Comparison of ENCODE assay signal across 10 cellular contexts in genomic region chr17:77182205-77182604, GRCh38. TPM values are rescaled to one million over a fixed set of nuclear protein-coding genes. Genes with fewer than 3 reads are reported as not detected.
DNase-seq lines count a peak whose midpoint lies in the region; ATAC-seq, FAIRE-seq and TF ChIP-seq lines count a peak whose summit lies in the region.
"Had no signal": no experiment of that assay in that cellular context is flagged by ENCODE, and none has a peak within 500 bp of the region (broad histone marks: within the 10 kb centered on the region; RNA-seq: fewer than 3 reads in every experiment).

No MANE protein-coding gene starts in this region.

- peaks cover 35% of the 10 kb centered on the region for H3K4me1 Mint-ChIP-seq in activated CD4-positive, alpha-beta memory T cell treated with anti-CD3 and anti-CD28 coated beads for 36 hours (ENCODE audit: low read depth)
- peaks cover 25% of the 10 kb centered on the region for H3K4me1 Mint-ChIP-seq in memory B cell

- H3K27me3 ChIP-seq in BLaER1 (no peaks in the 10 kb centered on the region), small intestine (ENCODE audit: control insufficient read depth in 2 of 2, insufficient read depth in 2 of 2, low read length in 2 of 2) (no peaks in the 10 kb centered on the region)

- WGBS in small intestine, 3 donors: 44 to 62% (median 51%) methylated on average over 2 of the region's 2 CpGs

- ATAC-seq in memory B cell (ENCODE audit: low read depth): no peak
- ATAC-seq in HG03378 (IDR thresholded peaks at IDR 0.05; ENCODE audit: unreplicated experiment): no peak

- H3K9ac ChIP-seq in BLaER1: no peak overlapping the region

- no peak overlapping the region for H3K27ac ChIP-seq in BLaER1
- H3K27ac ChIP-seq in small intestine (ENCODE audit: low read depth in 1 of 2, low read length in 1 of 2): peak overlapping the region in 1 of 2 donors; percentile 34

- H3K4me2 ChIP-seq in BLaER1: peak overlapping the region; percentile 50

- H3K36me3 Mint-ChIP-seq in activated CD4-positive, alpha-beta memory T cell treated with anti-CD3 and anti-CD28 coated beads for 36 hours: peaks cover 3% of the 10 kb centered on the region
- H3K36me3 Mint-ChIP-seq in memory B cell: peaks cover 12% of the 10 kb centered on the region

- intact Hi-C loops in activated CD4-positive, alpha-beta memory T cell treated with anti-CD3 and anti-CD28 coated beads for 36 hours (cut with micrococcal nuclease): no loop called here

- CTCF ChIA-PET in activated CD4-positive, alpha-beta memory T cell treated with anti-CD3 and anti-CD28 coated beads for 36 hours (lab: Charles Lee): interaction anchor here (0.8 to 2.3 kb wide), 6 partner anchors 10 to 116 kb away, joined by 3 to 8 read pairs (median 4); partner anchors contain the start of gene SEC14L1

- no peaks in the 10 kb centered on the region for H3K27me3 Mint-ChIP-seq in activated CD4-positive, alpha-beta memory T cell treated with anti-CD3 and anti-CD28 coated beads for 36 hours
- H3K27me3 Mint-ChIP-seq in memory B cell: no peaks in the 10 kb centered on the region

- H3K9me3 ChIP-seq in BLaER1 (peaks cover 12% of the 10 kb centered on the region; the same call in 1 of the 2 replicates), small intestine (ENCODE audit: control insufficient read depth, low read depth) (no peaks in the 10 kb centered on the region)

- no peak for TF ChIP-seq CTCF in GM20000 (IDR thresholded peaks at IDR 0.05; ENCODE audit: extremely low read depth, missing control alignments)

- H3K36me3 ChIP-seq in BLaER1 (peaks cover 11% of the 10 kb centered on the region), small intestine (ENCODE audit: control insufficient read depth in 2 of 2, insufficient read depth in 2 of 2, low read length in 2 of 2) (no peaks in the 10 kb centered on the region)

- POLR2A ChIA-PET in activated CD4-positive, alpha-beta memory T cell treated with anti-CD3 and anti-CD28 coated beads for 36 hours (lab: Charles Lee): interaction anchor here (1.5 kb wide), 1 partner anchor 43 kb away, joined by 4 read pairs; no protein-coding TSS in a partner anchor

- H3K4me3 ChIP-seq in BLaER1 (no peak overlapping the region), small intestine (ENCODE audit: low read depth in 1 of 2, low read length in 2 of 2) (no peak overlapping the region)

- H4K20me1 ChIP-seq in BLaER1: peaks cover 70% of the 10 kb centered on the region

- H3K27ac Mint-ChIP-seq in activated CD4-positive, alpha-beta memory T cell treated with anti-CD3 and anti-CD28 coated beads for 36 hours: peak overlapping the region; percentile 81
- peak overlapping the region; percentile 52 for H3K27ac Mint-ChIP-seq in memory B cell

- peak overlapping the region; percentile 35 for H3K4me3 Mint-ChIP-seq in activated CD4-positive, alpha-beta memory T cell treated with anti-CD3 and anti-CD28 coated beads for 36 hours
- H3K4me3 Mint-ChIP-seq in memory B cell: peak overlapping the region; percentile 54

- H3K9me3 Mint-ChIP-seq in activated CD4-positive, alpha-beta memory T cell treated with anti-CD3 and anti-CD28 coated beads for 36 hours: no peaks in the 10 kb centered on the region
- no peaks in the 10 kb centered on the region for H3K9me3 Mint-ChIP-seq in memory B cell

- peaks cover 50% of the 10 kb centered on the region for H3K4me1 ChIP-seq in BLaER1
- peaks cover 0 to 10% of the 10 kb centered on the region in 2 donors for H3K4me1 ChIP-seq in small intestine (ENCODE audit: control insufficient read depth in 2 of 2, insufficient read depth in 1 of 2, low read depth in 1 of 2, low read length in 1 of 2)

- DNase-seq in GM20000 (ENCODE audit: low spot score) (peak; percentile 37), memory B cell (ENCODE audit: low spot score in 2 of 2) (no peak), small intestine (no peak), NCI-H146 treated with DMSO at 0.1 percent for 48 hours (lab: John Stamatoyannopoulos, UW; ENCODE audit: unreplicated experiment) (no peak)
- DNase-seq in activated CD4-positive, alpha-beta memory T cell treated with anti-CD3 and anti-CD28 coated beads for 36 hours: peak; percentile 19
- no peak for DNase-seq in activated CD4-positive, CD25-positive, alpha-beta regulatory T cell (lab: John Stamatoyannopoulos, UW)
- DNase-seq: DND-41, NCI-H1930 had no signal

- no peak for FAIRE-seq in small intestine (lab: Jason Lieb, UNC)

RNA-seq across cellular contexts. Expression of gene SEC14L1, which starts 41.4 kb away (rescaled TPM):
- 10 to 100 TPM; 68.1 to 68.5 TPM for total RNA-seq in activated CD4-positive, alpha-beta memory T cell treated with anti-CD3 and anti-CD28 coated beads for 36 hours
- polyA plus RNA-seq in small intestine: 10 to 100 TPM; 14.5 to 27.4 (median 17.8) TPM

Comparison
In these comparisons a context has a peak if more than half of its experiments do, and no peak if none do; other contexts are left out.
1. DNase-seq: peak in GM20000 (single experiment) and activated CD4-positive, alpha-beta memory T cell treated with anti-CD3 and anti-CD28 coated beads for 36 hours (single experiment); none in memory B cell (0 of 2), small intestine (single experiment), activated CD4-positive, CD25-positive, alpha-beta regulatory T cell (0 of 4) and NCI-H146 treated with DMSO at 0.1 percent for 48 hours (single experiment).